In genomic region chr19:30666301-30666803, GRCh38 we compare ENCODE assay signal across 8 cellular contexts.
DNase-seq lines count a peak whose midpoint lies in the region; ATAC-seq and TF ChIP-seq lines count a peak whose summit lies in the region.

No MANE protein-coding gene starts in this region.

- ATAC-seq in heart left ventricle (no peak), Right ventricle myocardium inferior (no peak), GM21423 (IDR thresholded peaks at IDR 0.05; ENCODE audit: unreplicated experiment) (no peak)
- ATAC-seq in activated CD8-positive, alpha-beta memory T cell treated with anti-CD3 and anti-CD28 coated beads, Interleukin-2, amount 10 ng/mL, durations not matched to agents 7 days and 5 days = no peak

- no peaks in the 10 kb centered on the region for H3K9me3 ChIP-seq in heart left ventricle
- H3K9me3 ChIP-seq in osteoblast (ENCODE audit: low read depth, low read length) = no peaks in the 10 kb centered on the region

- H3K4me3 ChIP-seq in heart left ventricle (no peak overlapping the region), fibroblast of mammary gland (ENCODE audit: control insufficient read depth, low read depth, low read length) (no peak overlapping the region), osteoblast (ENCODE audit: insufficient read depth, low read length) (no peak overlapping the region)

- peaks cover 6% of the 10 kb centered on the region for H3K27me3 Mint-ChIP-seq in activated CD8-positive, alpha-beta memory T cell treated with anti-CD3 and anti-CD28 coated beads, Interleukin-2, amount 10 ng/mL, durations not matched to agents 7 days and 5 days

- no peaks in the 10 kb centered on the region for H3K9me3 Mint-ChIP-seq in activated CD8-positive, alpha-beta memory T cell treated with anti-CD3 and anti-CD28 coated beads, Interleukin-2, amount 10 ng/mL, durations not matched to agents 7 days and 5 days (ENCODE audit: low read depth)

- H4K20me1 ChIP-seq in osteoblast (ENCODE audit: insufficient read depth, low read length) = no peaks in the 10 kb centered on the region

- H3K4me1 ChIP-seq in heart left ventricle = peaks cover 0 to 33% (median 12%) of the 10 kb centered on the region in 12 donors
- H3K4me1 ChIP-seq in osteoblast (ENCODE audit: insufficient read depth, low read length) = no peaks in the 10 kb centered on the region

- H3K27ac ChIP-seq in heart left ventricle (no peak overlapping the region), osteoblast (ENCODE audit: low read depth, low read length) (no peak overlapping the region)

- H3K4me1 Mint-ChIP-seq in activated CD8-positive, alpha-beta memory T cell treated with anti-CD3 and anti-CD28 coated beads, Interleukin-2, amount 10 ng/mL, durations not matched to agents 7 days and 5 days = no peaks in the 10 kb centered on the region

- H3K27me3 ChIP-seq in heart left ventricle (peaks cover 0 to 36% (median 11%) of the 10 kb centered on the region in 9 donors), osteoblast (ENCODE audit: insufficient read depth, low read length) (peaks cover 5% of the 10 kb centered on the region)

- H3K36me3 ChIP-seq in heart left ventricle = no peaks in the 10 kb centered on the region
- H3K36me3 ChIP-seq in osteoblast (ENCODE audit: insufficient read depth, low read length) = no peaks in the 10 kb centered on the region

- H3K27ac Mint-ChIP-seq in activated CD8-positive, alpha-beta memory T cell treated with anti-CD3 and anti-CD28 coated beads, Interleukin-2, amount 10 ng/mL, durations not matched to agents 7 days and 5 days = no peak overlapping the region

- no peak overlapping the region for H3K4me2 ChIP-seq in osteoblast (ENCODE audit: insufficient read depth, low read length)

- H3K4me3 Mint-ChIP-seq in activated CD8-positive, alpha-beta memory T cell treated with anti-CD3 and anti-CD28 coated beads, Interleukin-2, amount 10 ng/mL, durations not matched to agents 7 days and 5 days = no peak overlapping the region

- CTCF ChIA-PET in activated CD8-positive, alpha-beta memory T cell treated with anti-CD3 and anti-CD28 coated beads, Interleukin-2, amount 10 ng/mL, durations not matched to agents 7 days and 5 days (lab: Charles Lee) = interaction anchor here (1.0 to 2.0 kb wide), 4 partner anchors 16 to 1558 kb away, joined by 3 to 7 read pairs (median 4); no protein-coding TSS in a partner anchor

- H3K79me2 ChIP-seq in osteoblast (ENCODE audit: insufficient read depth, low read length) = no peaks in the 10 kb centered on the region

- H3K36me3 Mint-ChIP-seq in activated CD8-positive, alpha-beta memory T cell treated with anti-CD3 and anti-CD28 coated beads, Interleukin-2, amount 10 ng/mL, durations not matched to agents 7 days and 5 days = no peaks in the 10 kb centered on the region

- intact Hi-C loops in heart left ventricle (cut with DNase I) (loop anchor here in 4 of 10 donors (5.0 kb wide), 3 partner anchors 1556 to 1906 kb away; no protein-coding TSS in a partner anchor), Right ventricle myocardium inferior (cut with DNase I) (loop anchor here (5.0 kb wide), 1 partner anchor 1556 kb away; no protein-coding TSS in a partner anchor)

- no peak for TF ChIP-seq POLR2A in heart left ventricle (IDR thresholded peaks at IDR 0.05)

- WGBS in heart left ventricle, 4 donors = 3 to 4% (median 3%) methylated on average over 11 of the region's 11 CpGs

- TF ChIP-seq CTCF in heart left ventricle (IDR thresholded peaks at IDR 0.05) = peak; percentile 79 to 98 (median 82)
- TF ChIP-seq CTCF in fibroblast of mammary gland (conservative IDR thresholded peaks at IDR 0.05; ENCODE audit: control insufficient read depth, insufficient read depth, low read depth, low read length) = peak; percentile 92
- peak; percentile 94 for TF ChIP-seq CTCF in osteoblast (IDR thresholded peaks at IDR 0.05; ENCODE audit: extremely low read depth, low read depth, low read length)

- no peak overlapping the region for H2AFZ ChIP-seq in osteoblast (ENCODE audit: low read length)

- DNase-seq in heart left ventricle (no peak), Right ventricle myocardium inferior (ENCODE audit: missing footprints) (no peak), NCI-H2227 (lab: John Stamatoyannopoulos, UW; ENCODE audit: unreplicated experiment) (peak; percentile 85), fibroblast of mammary gland (ENCODE audit: low read depth) (peak; percentile 20), osteoblast (ENCODE audit: insufficient read length, low spot score, missing footprints) (no peak), NCI-H128 (lab: John Stamatoyannopoulos, UW; ENCODE audit: unreplicated experiment) (no peak)
- peak; percentile 54 for DNase-seq in activated CD8-positive, alpha-beta memory T cell treated with anti-CD3 and anti-CD28 coated beads, Interleukin-2, amount 10 ng/mL, durations not matched to agents 7 days and 5 days

Comparison
In these comparisons a context has a peak if more than half of its experiments do, and no peak if none do; other contexts are left out.
1. DNase-seq: peak in NCI-H2227 (single experiment), activated CD8-positive, alpha-beta memory T cell treated with anti-CD3 and anti-CD28 coated beads, Interleukin-2, amount 10 ng/mL, durations not matched to agents 7 days and 5 days (single experiment) and fibroblast of mammary gland (single experiment); none in heart left ventricle (0 of 5), Right ventricle myocardium inferior (single experiment), osteoblast (single experiment) and NCI-H128 (single experiment).
2. Peak in every context shown above with its lines, with median percentiles within 50 percentile points of each other: CTCF ChIP-seq.